27 cellular contexts compared by ENCODE assay signal in the genomic region with DNA sequence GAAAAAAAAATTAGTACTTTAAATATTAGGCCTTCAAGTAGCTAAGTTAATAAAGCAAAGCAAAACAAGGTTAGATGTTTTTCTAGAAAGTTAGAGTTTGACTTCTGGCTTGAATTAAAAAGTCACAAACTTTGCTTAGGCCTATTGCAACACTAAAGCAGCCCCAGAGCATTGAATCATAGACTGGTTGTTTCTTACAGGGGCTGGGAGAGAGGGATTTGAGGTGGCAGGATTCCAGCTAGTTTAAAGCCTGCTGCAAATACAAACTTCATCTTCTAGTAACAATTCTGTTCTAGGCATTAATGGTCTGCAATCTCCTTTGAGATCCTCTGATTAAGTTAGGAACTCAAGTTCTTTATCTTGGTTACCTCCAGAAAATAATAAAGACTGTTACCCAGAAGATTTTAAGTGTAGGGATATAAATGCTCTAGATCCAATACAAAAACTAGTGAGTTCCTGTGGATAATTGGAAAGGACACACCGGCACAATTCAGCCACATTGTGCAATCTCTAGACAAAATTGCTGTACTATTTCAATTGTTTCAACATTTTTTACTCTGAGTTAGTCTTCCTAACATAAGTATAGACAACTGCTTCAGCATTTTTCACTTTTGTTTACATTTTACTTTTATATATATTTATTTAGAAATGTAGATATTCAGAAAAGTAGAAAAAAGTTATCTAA. TPM values are rescaled to one million over a fixed set of nuclear protein-coding genes. Genes with fewer than 3 reads are reported as not detected.
DNase-seq lines count a peak whose midpoint lies in the region; ATAC-seq, FAIRE-seq and TF ChIP-seq lines count a peak whose summit lies in the region.
"Had no signal": no experiment of that assay in that cellular context is flagged by ENCODE, and none has a peak within 500 bp of the region (broad histone marks: within the 10 kb centered on the region; RNA-seq: fewer than 3 reads in every experiment).

No MANE protein-coding gene starts in this region.

- no peaks in the 10 kb centered on the region for H3K36me3 ChIP-seq in HepG2 (replicated peaks in 1 of 2; ENCODE audit: control insufficient read depth in 1 of 2, insufficient read depth in 2 of 2, low read length in 2 of 2)
- H3K36me3 ChIP-seq in right lobe of liver, result no peaks in the 10 kb centered on the region
- H3K36me3 ChIP-seq in CD8-positive, alpha-beta T cell (ENCODE audit: insufficient read depth, low read length), result no peaks in the 10 kb centered on the region
- H3K36me3 ChIP-seq: esophagus squamous epithelium had no signal

- ATAC-seq in HepG2 (no peak), right lobe of liver (no peak), left ventricle myocardium superior (peak; percentile 61), HG03135 (IDR thresholded peaks at IDR 0.05; ENCODE audit: unreplicated experiment) (no peak)
- no peak for ATAC-seq in CD8-positive, alpha-beta T cell

- H3K36me3 Mint-ChIP-seq in CD8-positive, alpha-beta T cell, result no peaks in the 10 kb centered on the region

- CTCF ChIA-PET in HepG2 (lab: Yijun Ruan, JAX; ENCODE audit: low intra/inter-chr PET ratio, low total read pairs), result no interaction called here
- CTCF ChIA-PET in CD8-positive, alpha-beta T cell (lab: Charles Lee), result interaction anchor here (0.5 kb wide), 1 partner anchor 8 kb away, joined by 4 read pairs; no protein-coding TSS in a partner anchor

- H3K9me3 ChIP-seq in HepG2 (ENCODE audit: low read length) (no peaks in the 10 kb centered on the region), right lobe of liver (no peaks in the 10 kb centered on the region)
- no peaks in the 10 kb centered on the region for H3K9me3 ChIP-seq in CD8-positive, alpha-beta T cell (ENCODE audit: low read length)
- H3K9me3 ChIP-seq: esophagus squamous epithelium, testis had no signal

- POLR2A ChIA-PET in HepG2 (lab: Yijun Ruan, JAX), result no interaction called here
- POLR2A ChIA-PET in CD8-positive, alpha-beta T cell (lab: Charles Lee), result no interaction called here

- no TSS peak for BruUV-seq in HepG2 (replicated peaks; lab: Mats Ljungman, UMichigan)

- no peak overlapping the region for H3K9ac ChIP-seq in HepG2 (ENCODE audit: insufficient read depth, low read depth, low read length)

- no peaks in the 10 kb centered on the region for H4K20me1 ChIP-seq in HepG2 (ENCODE audit: insufficient read depth, low read length)

- no peak overlapping the region for H3K27ac ChIP-seq in HepG2 (ENCODE audit: extremely low read length, insufficient read depth, low read length)
- no peak overlapping the region for H3K27ac ChIP-seq in right lobe of liver
- no peak overlapping the region for H3K27ac ChIP-seq in CD8-positive, alpha-beta T cell (ENCODE audit: low read depth, low read length)
- H3K27ac ChIP-seq: esophagus squamous epithelium, testis had no signal

- no peaks in the 10 kb centered on the region for H3K4me1 Mint-ChIP-seq in CD8-positive, alpha-beta T cell (ENCODE audit: low read depth)
- H3K4me1 Mint-ChIP-seq: nephron had no signal

- H3K4me3 ChIP-seq in HepG2 (replicated peaks in 1 of 3; ENCODE audit: insufficient read depth in 1 of 3, low read depth in 2 of 3, low read length in 3 of 3), result no peak overlapping the region
- H3K4me3 ChIP-seq in right lobe of liver, result no peak overlapping the region
- H3K4me3 ChIP-seq in CD8-positive, alpha-beta T cell (ENCODE audit: low read depth, low read length), result no peak overlapping the region
- H3K4me3 ChIP-seq: esophagus squamous epithelium, testis had no signal

- intact Hi-C loops in HepG2 (cut with micrococcal nuclease; ENCODE audit: unreplicated experiment) (no loop called here), right lobe of liver (cut with DNase I) (no loop called here), left ventricle myocardium superior (cut with micrococcal nuclease) (no loop called here)
- intact Hi-C loops in CD8-positive, alpha-beta T cell (cut with DNase I, micrococcal nuclease), result no loop called here

- H3K9me3 Mint-ChIP-seq in CD8-positive, alpha-beta T cell, result no peaks in the 10 kb centered on the region
- H3K9me3 Mint-ChIP-seq: CD4-positive, alpha-beta T cell; nephron had no signal

- 0% methylated on average over 1 of the region's 1 CpG for WGBS in HepG2 (ENCODE audit: low lambda C conversion rate)
- 74% methylated on average over 1 of the region's 1 CpG for WGBS in right lobe of liver (ENCODE audit: insufficient coverage, low coverage, low lambda C conversion rate, missing lambda C conversion rate)

- H3K27ac Mint-ChIP-seq in CD8-positive, alpha-beta T cell, result no peak overlapping the region
- H3K27ac Mint-ChIP-seq: CD4-positive, alpha-beta T cell; nephron had no signal

- no peak overlapping the region for H3K4me3 Mint-ChIP-seq in CD8-positive, alpha-beta T cell
- H3K4me3 Mint-ChIP-seq: CD4-positive, alpha-beta T cell; nephron had no signal

- H3K79me2 ChIP-seq in HepG2 (ENCODE audit: insufficient read depth, low read length), result no peaks in the 10 kb centered on the region

- TF ChIP-seq EP300 in HepG2 (IDR thresholded peaks at IDR 0.05; ENCODE audit: low read depth in 2 of 2, low read length in 2 of 2), result no peak
- TF ChIP-seq EP300 in HepG2 (CRISPR knock-in tag; IDR thresholded peaks at IDR 0.05; ENCODE audit: borderline replicate concordance), result no peak

- no peaks in the 10 kb centered on the region for H3K27me3 ChIP-seq in HepG2 (ENCODE audit: control insufficient read depth in 1 of 2, insufficient read depth in 2 of 2, low read length in 2 of 2)
- no peaks in the 10 kb centered on the region for H3K27me3 ChIP-seq in right lobe of liver
- H3K27me3 ChIP-seq in CD8-positive, alpha-beta T cell (ENCODE audit: insufficient read depth, low read length), result no peaks in the 10 kb centered on the region
- H3K27me3 ChIP-seq: esophagus squamous epithelium, testis had no signal

- no peak for TF ChIP-seq CTCF in HepG2 (CRISPR knock-in tag; IDR thresholded peaks at IDR 0.05)
- no peak for TF ChIP-seq CTCF in right lobe of liver (IDR thresholded peaks at IDR 0.05)
- TF ChIP-seq CTCF in CD8-positive, alpha-beta T cell (IDR thresholded peaks at IDR 0.05), result no peak

- FAIRE-seq in HepG2 (lab: Jason Lieb, UNC), result no peak
- FAIRE-seq: GM12892, keratinocyte had no signal

- H2AFZ ChIP-seq in HepG2 (ENCODE audit: low read length), result no peak overlapping the region

- no peak for TF ChIP-seq RAD21 in HepG2 (CRISPR knock-in tag; IDR thresholded peaks at IDR 0.05)

- DNase-seq in HepG2 (ENCODE audit: low spot score) (no peak), right lobe of liver (no peak), brain pericyte (ENCODE audit: low read depth, low spot score) (peak; percentile 15), left ventricle myocardium superior (no peak), GOT3 (lab: John Stamatoyannopoulos, UW) (no peak), SIG-M5 (lab: John Stamatoyannopoulos, UW) (no peak)
- no peak for DNase-seq in CD8-positive, alpha-beta T cell
- DNase-seq: ACHN; activated gamma-delta T cell; amygdala; CD4-positive, alpha-beta T cell; cerebellar nuclear complex; DMS153; effector memory CD4-positive, alpha-beta T cell; esophagus squamous epithelium; GF-D8; hippocampal formation; NCI-H1930; NCI-H446 treated with DMSO at 0.1 percent for 48 hours; RPMI8226; testis had no signal

- in situ Hi-C loops in HepG2 (cut with HindIII; ENCODE audit: extremely low pct_ligation_motif_present, low pct_unique_long_range_greater_than_20kb), result no loop called here

- no peaks in the 10 kb centered on the region for H3K4me1 ChIP-seq in HepG2 (ENCODE audit: insufficient read depth, low read length)
- H3K4me1 ChIP-seq in right lobe of liver, result no peaks in the 10 kb centered on the region
- no peaks in the 10 kb centered on the region for H3K4me1 ChIP-seq in CD8-positive, alpha-beta T cell (ENCODE audit: insufficient read depth, low read length)
- H3K4me1 ChIP-seq: esophagus squamous epithelium, testis had no signal

- no peak overlapping the region for H3K4me2 ChIP-seq in HepG2 (ENCODE audit: low read depth, low read length)

- TF ChIP-seq POLR2A in HepG2 (IDR thresholded peaks at IDR 0.05; ENCODE audit: insufficient read depth in 1 of 2, low read depth in 2 of 2, low read length in 2 of 2) (no peak), right lobe of liver (IDR thresholded peaks at IDR 0.05) (no peak)

- H3K27me3 Mint-ChIP-seq in CD8-positive, alpha-beta T cell (ENCODE audit: low read depth), result no peaks in the 10 kb centered on the region
- H3K27me3 Mint-ChIP-seq: CD4-positive, alpha-beta T cell had no signal

RNA-seq across cellular contexts. Expression of gene OR13C5, which starts 12.6 kb away (rescaled TPM):
- total RNA-seq in HepG2 (2016; rRNA removed; fragmentation: Illumina TruSeq; extraction: Trizol) (not detected in 2 replicates), right lobe of liver (not detected), left ventricle myocardium superior (not detected)
- not detected in 2 replicates for total RNA-seq in HepG2 (2016; cell fraction: cytosol; rRNA removed; fragmentation: Illumina TruSeq; extraction: Trizol; ENCODE audit: low read depth)
- total RNA-seq in HepG2 (2016; cell fraction: insoluble cytoplasmic fraction; rRNA removed; fragmentation: Illumina TruSeq; extraction: Trizol), result not detected in 2 replicates
- total RNA-seq in HepG2 (2016; cell fraction: membrane; rRNA removed; fragmentation: Illumina TruSeq; extraction: Trizol), result not detected in 2 replicates
- total RNA-seq in HepG2 (2016; cell fraction: nucleus; rRNA removed; fragmentation: Illumina TruSeq; extraction: Trizol), result not detected in 2 replicates
- polyA plus RNA-seq in HepG2 (2011; rRNA removed), result not detected in 2 replicates
- not detected in 2 replicates for polyA plus RNA-seq in HepG2 (2011; cell fraction: cytosol; rRNA removed)
- polyA plus RNA-seq in HepG2 (2011; cell fraction: nucleus; rRNA removed), result not detected in 2 replicates
- not detected in 2 replicates for polyA plus RNA-seq in HepG2 (2012)
- polyA plus RNA-seq in HepG2 (2016; cell fraction: cytosol; fragmentation: Illumina TruSeq; extraction: Trizol; ENCODE audit: low read depth), result not detected in 2 replicates
- not detected in 2 replicates for polyA plus RNA-seq in HepG2 (2016; cell fraction: insoluble cytoplasmic fraction; fragmentation: Illumina TruSeq; extraction: Trizol; ENCODE audit: low read depth)
- not detected in 2 replicates for polyA plus RNA-seq in HepG2 (2016; cell fraction: membrane; fragmentation: Illumina TruSeq; extraction: Trizol; ENCODE audit: low read depth)
- polyA plus RNA-seq in HepG2 (2016; cell fraction: nucleus; fragmentation: Illumina TruSeq; extraction: Trizol; ENCODE audit: insufficient read depth, low read depth), result not detected in 2 replicates
- not detected in 2 replicates for polyA minus RNA-seq in HepG2 (2011; rRNA and poly(A)+ RNA removed; ENCODE audit: low replicate concordance)
- polyA minus RNA-seq in HepG2 (2011; cell fraction: cytosol; rRNA and poly(A)+ RNA removed), result not detected in 2 replicates
- polyA minus RNA-seq in HepG2 (2011; cell fraction: nucleus; rRNA and poly(A)+ RNA removed), result not detected in 2 replicates
- total RNA-seq in CD8-positive, alpha-beta T cell, result not detected
- total RNA-seq: CD4-positive, alpha-beta T cell; esophagus squamous epithelium; mesenteric fat pad; posterior vena cava; testis had no signal
- polyA plus RNA-seq: keratinocyte had no signal

RNA-seq across cellular contexts. Expression of gene OR13C8, which starts 17.7 kb away (rescaled TPM):
- total RNA-seq in HepG2 (2016; rRNA removed; fragmentation: Illumina TruSeq; extraction: Trizol) (not detected in 2 replicates), right lobe of liver (not detected), left ventricle myocardium superior (not detected)
- not detected in 2 replicates for total RNA-seq in HepG2 (2016; cell fraction: cytosol; rRNA removed; fragmentation: Illumina TruSeq; extraction: Trizol; ENCODE audit: low read depth)
- not detected in 2 replicates for total RNA-seq in HepG2 (2016; cell fraction: insoluble cytoplasmic fraction; rRNA removed; fragmentation: Illumina TruSeq; extraction: Trizol)
- total RNA-seq in HepG2 (2016; cell fraction: membrane; rRNA removed; fragmentation: Illumina TruSeq; extraction: Trizol), result not detected in 2 replicates
- total RNA-seq in HepG2 (2016; cell fraction: nucleus; rRNA removed; fragmentation: Illumina TruSeq; extraction: Trizol), result not detected in 2 replicates
- polyA plus RNA-seq in HepG2 (2011; rRNA removed), result not detected in 2 replicates
- not detected in 2 replicates for polyA plus RNA-seq in HepG2 (2011; cell fraction: cytosol; rRNA removed)
- polyA plus RNA-seq in HepG2 (2011; cell fraction: nucleus; rRNA removed), result not detected in 2 replicates
- not detected in 2 replicates for polyA plus RNA-seq in HepG2 (2012)
- polyA plus RNA-seq in HepG2 (2016; cell fraction: cytosol; fragmentation: Illumina TruSeq; extraction: Trizol; ENCODE audit: low read depth), result not detected in 2 replicates
- not detected in 2 replicates for polyA plus RNA-seq in HepG2 (2016; cell fraction: insoluble cytoplasmic fraction; fragmentation: Illumina TruSeq; extraction: Trizol; ENCODE audit: low read depth)
- polyA plus RNA-seq in HepG2 (2016; cell fraction: membrane; fragmentation: Illumina TruSeq; extraction: Trizol; ENCODE audit: low read depth), result not detected in 2 replicates
- polyA plus RNA-seq in HepG2 (2016; cell fraction: nucleus; fragmentation: Illumina TruSeq; extraction: Trizol; ENCODE audit: insufficient read depth, low read depth), result not detected in 2 replicates
- polyA minus RNA-seq in HepG2 (2011; rRNA and poly(A)+ RNA removed; ENCODE audit: low replicate concordance), result not detected in 2 replicates
- polyA minus RNA-seq in HepG2 (2011; cell fraction: cytosol; rRNA and poly(A)+ RNA removed), result not detected in 2 replicates
- polyA minus RNA-seq in HepG2 (2011; cell fraction: nucleus; rRNA and poly(A)+ RNA removed), result not detected in 2 replicates
- not detected for total RNA-seq in CD8-positive, alpha-beta T cell
- total RNA-seq: CD4-positive, alpha-beta T cell; esophagus squamous epithelium; mesenteric fat pad; posterior vena cava; testis had no signal
- polyA plus RNA-seq: keratinocyte had no signal

RNA-seq across cellular contexts. Expression of gene OR13C2, which starts 18.8 kb away (rescaled TPM):
- total RNA-seq in HepG2 (2016; rRNA removed; fragmentation: Illumina TruSeq; extraction: Trizol) (not detected in 2 replicates), right lobe of liver (1 to 10 TPM in 1 of 6 experiments, under 1 TPM in 1, not detected in 4; 0.40 to 1.0 TPM), left ventricle myocardium superior (not detected)
- total RNA-seq in HepG2 (2016; cell fraction: cytosol; rRNA removed; fragmentation: Illumina TruSeq; extraction: Trizol; ENCODE audit: low read depth), result not detected in 2 replicates
- not detected in 2 replicates for total RNA-seq in HepG2 (2016; cell fraction: insoluble cytoplasmic fraction; rRNA removed; fragmentation: Illumina TruSeq; extraction: Trizol)
- not detected in 2 replicates for total RNA-seq in HepG2 (2016; cell fraction: membrane; rRNA removed; fragmentation: Illumina TruSeq; extraction: Trizol)
- not detected in 2 replicates for total RNA-seq in HepG2 (2016; cell fraction: nucleus; rRNA removed; fragmentation: Illumina TruSeq; extraction: Trizol)
- not detected in 2 replicates for polyA plus RNA-seq in HepG2 (2011; rRNA removed)
- not detected in 2 replicates for polyA plus RNA-seq in HepG2 (2011; cell fraction: cytosol; rRNA removed)
- not detected in 2 replicates for polyA plus RNA-seq in HepG2 (2011; cell fraction: nucleus; rRNA removed)
- not detected in 2 replicates for polyA plus RNA-seq in HepG2 (2012)
- not detected in 2 replicates for polyA plus RNA-seq in HepG2 (2016; cell fraction: cytosol; fragmentation: Illumina TruSeq; extraction: Trizol; ENCODE audit: low read depth)
- not detected in 2 replicates for polyA plus RNA-seq in HepG2 (2016; cell fraction: insoluble cytoplasmic fraction; fragmentation: Illumina TruSeq; extraction: Trizol; ENCODE audit: low read depth)
- polyA plus RNA-seq in HepG2 (2016; cell fraction: membrane; fragmentation: Illumina TruSeq; extraction: Trizol; ENCODE audit: low read depth), result not detected in 2 replicates
- not detected in 2 replicates for polyA plus RNA-seq in HepG2 (2016; cell fraction: nucleus; fragmentation: Illumina TruSeq; extraction: Trizol; ENCODE audit: insufficient read depth, low read depth)
- not detected in 2 replicates for polyA minus RNA-seq in HepG2 (2011; rRNA and poly(A)+ RNA removed; ENCODE audit: low replicate concordance)
- polyA minus RNA-seq in HepG2 (2011; cell fraction: cytosol; rRNA and poly(A)+ RNA removed), result not detected in 2 replicates
- polyA minus RNA-seq in HepG2 (2011; cell fraction: nucleus; rRNA and poly(A)+ RNA removed), result 0.64 TPM in 1 of 2 replicates, not detected in the other
- total RNA-seq in CD8-positive, alpha-beta T cell, result not detected
- total RNA-seq: CD4-positive, alpha-beta T cell; esophagus squamous epithelium; mesenteric fat pad; posterior vena cava had no signal
- polyA plus RNA-seq: keratinocyte had no signal

RNA-seq across cellular contexts. Expression of gene OR13C9, which starts 31.4 kb away (rescaled TPM):
- total RNA-seq in HepG2 (2016; rRNA removed; fragmentation: Illumina TruSeq; extraction: Trizol), result not detected in 2 replicates
- total RNA-seq in HepG2 (2016; cell fraction: cytosol; rRNA removed; fragmentation: Illumina TruSeq; extraction: Trizol; ENCODE audit: low read depth), result not detected in 2 replicates
- not detected in 2 replicates for total RNA-seq in HepG2 (2016; cell fraction: insoluble cytoplasmic fraction; rRNA removed; fragmentation: Illumina TruSeq; extraction: Trizol)
- total RNA-seq in HepG2 (2016; cell fraction: membrane; rRNA removed; fragmentation: Illumina TruSeq; extraction: Trizol), result not detected in 2 replicates
- not detected in 2 replicates for total RNA-seq in HepG2 (2016; cell fraction: nucleus; rRNA removed; fragmentation: Illumina TruSeq; extraction: Trizol)
- polyA plus RNA-seq in HepG2 (2011; rRNA removed), result not detected in 2 replicates
- polyA plus RNA-seq in HepG2 (2011; cell fraction: cytosol; rRNA removed), result not detected in 2 replicates
- not detected in 2 replicates for polyA plus RNA-seq in HepG2 (2011; cell fraction: nucleus; rRNA removed)
- polyA plus RNA-seq in HepG2 (2012), result not detected in 2 replicates
- not detected in 2 replicates for polyA plus RNA-seq in HepG2 (2016; cell fraction: cytosol; fragmentation: Illumina TruSeq; extraction: Trizol; ENCODE audit: low read depth)
- not detected in 2 replicates for polyA plus RNA-seq in HepG2 (2016; cell fraction: insoluble cytoplasmic fraction; fragmentation: Illumina TruSeq; extraction: Trizol; ENCODE audit: low read depth)
- polyA plus RNA-seq in HepG2 (2016; cell fraction: membrane; fragmentation: Illumina TruSeq; extraction: Trizol; ENCODE audit: low read depth), result not detected in 2 replicates
- polyA plus RNA-seq in HepG2 (2016; cell fraction: nucleus; fragmentation: Illumina TruSeq; extraction: Trizol; ENCODE audit: insufficient read depth, low read depth), result not detected in 2 replicates
- polyA minus RNA-seq in HepG2 (2011; rRNA and poly(A)+ RNA removed; ENCODE audit: low replicate concordance), result 0.21 TPM in 1 of 2 replicates, not detected in the other
- polyA minus RNA-seq in HepG2 (2011; cell fraction: cytosol; rRNA and poly(A)+ RNA removed), result not detected in 2 replicates
- not detected in 2 replicates for polyA minus RNA-seq in HepG2 (2011; cell fraction: nucleus; rRNA and poly(A)+ RNA removed)
- under 1 TPM in 1 of 6 experiments, not detected in 5; 0.29 TPM for total RNA-seq in right lobe of liver
- total RNA-seq in left ventricle myocardium superior, result not detected
- not detected for total RNA-seq in CD8-positive, alpha-beta T cell
- total RNA-seq: CD4-positive, alpha-beta T cell; esophagus squamous epithelium; mesenteric fat pad; posterior vena cava; testis had no signal
- polyA plus RNA-seq: keratinocyte had no signal

RNA-seq across cellular contexts. Expression of gene OR13C3, which starts 50.0 kb away (rescaled TPM):
- total RNA-seq in HepG2 (2016; rRNA removed; fragmentation: Illumina TruSeq; extraction: Trizol) (not detected in 2 replicates), right lobe of liver (not detected), left ventricle myocardium superior (not detected)
- total RNA-seq in HepG2 (2016; cell fraction: cytosol; rRNA removed; fragmentation: Illumina TruSeq; extraction: Trizol; ENCODE audit: low read depth), result not detected in 2 replicates
- total RNA-seq in HepG2 (2016; cell fraction: insoluble cytoplasmic fraction; rRNA removed; fragmentation: Illumina TruSeq; extraction: Trizol), result not detected in 2 replicates
- total RNA-seq in HepG2 (2016; cell fraction: membrane; rRNA removed; fragmentation: Illumina TruSeq; extraction: Trizol), result not detected in 2 replicates
- total RNA-seq in HepG2 (2016; cell fraction: nucleus; rRNA removed; fragmentation: Illumina TruSeq; extraction: Trizol), result not detected in 2 replicates
- not detected in 2 replicates for polyA plus RNA-seq in HepG2 (2011; rRNA removed)
- not detected in 2 replicates for polyA plus RNA-seq in HepG2 (2011; cell fraction: cytosol; rRNA removed)
- not detected in 2 replicates for polyA plus RNA-seq in HepG2 (2011; cell fraction: nucleus; rRNA removed)
- polyA plus RNA-seq in HepG2 (2012), result not detected in 2 replicates
- not detected in 2 replicates for polyA plus RNA-seq in HepG2 (2016; cell fraction: cytosol; fragmentation: Illumina TruSeq; extraction: Trizol; ENCODE audit: low read depth)
- not detected in 2 replicates for polyA plus RNA-seq in HepG2 (2016; cell fraction: insoluble cytoplasmic fraction; fragmentation: Illumina TruSeq; extraction: Trizol; ENCODE audit: low read depth)
- polyA plus RNA-seq in HepG2 (2016; cell fraction: membrane; fragmentation: Illumina TruSeq; extraction: Trizol; ENCODE audit: low read depth), result not detected in 2 replicates
- polyA plus RNA-seq in HepG2 (2016; cell fraction: nucleus; fragmentation: Illumina TruSeq; extraction: Trizol; ENCODE audit: insufficient read depth, low read depth), result not detected in 2 replicates
- not detected in 2 replicates for polyA minus RNA-seq in HepG2 (2011; rRNA and poly(A)+ RNA removed; ENCODE audit: low replicate concordance)
- not detected in 2 replicates for polyA minus RNA-seq in HepG2 (2011; cell fraction: cytosol; rRNA and poly(A)+ RNA removed)
- not detected in 2 replicates for polyA minus RNA-seq in HepG2 (2011; cell fraction: nucleus; rRNA and poly(A)+ RNA removed)
- total RNA-seq in CD8-positive, alpha-beta T cell, result not detected
- total RNA-seq: CD4-positive, alpha-beta T cell; esophagus squamous epithelium; mesenteric fat pad; posterior vena cava had no signal
- polyA plus RNA-seq: keratinocyte had no signal
